1 cellular context compared by ENCODE assay signal in the genomic region with DNA sequence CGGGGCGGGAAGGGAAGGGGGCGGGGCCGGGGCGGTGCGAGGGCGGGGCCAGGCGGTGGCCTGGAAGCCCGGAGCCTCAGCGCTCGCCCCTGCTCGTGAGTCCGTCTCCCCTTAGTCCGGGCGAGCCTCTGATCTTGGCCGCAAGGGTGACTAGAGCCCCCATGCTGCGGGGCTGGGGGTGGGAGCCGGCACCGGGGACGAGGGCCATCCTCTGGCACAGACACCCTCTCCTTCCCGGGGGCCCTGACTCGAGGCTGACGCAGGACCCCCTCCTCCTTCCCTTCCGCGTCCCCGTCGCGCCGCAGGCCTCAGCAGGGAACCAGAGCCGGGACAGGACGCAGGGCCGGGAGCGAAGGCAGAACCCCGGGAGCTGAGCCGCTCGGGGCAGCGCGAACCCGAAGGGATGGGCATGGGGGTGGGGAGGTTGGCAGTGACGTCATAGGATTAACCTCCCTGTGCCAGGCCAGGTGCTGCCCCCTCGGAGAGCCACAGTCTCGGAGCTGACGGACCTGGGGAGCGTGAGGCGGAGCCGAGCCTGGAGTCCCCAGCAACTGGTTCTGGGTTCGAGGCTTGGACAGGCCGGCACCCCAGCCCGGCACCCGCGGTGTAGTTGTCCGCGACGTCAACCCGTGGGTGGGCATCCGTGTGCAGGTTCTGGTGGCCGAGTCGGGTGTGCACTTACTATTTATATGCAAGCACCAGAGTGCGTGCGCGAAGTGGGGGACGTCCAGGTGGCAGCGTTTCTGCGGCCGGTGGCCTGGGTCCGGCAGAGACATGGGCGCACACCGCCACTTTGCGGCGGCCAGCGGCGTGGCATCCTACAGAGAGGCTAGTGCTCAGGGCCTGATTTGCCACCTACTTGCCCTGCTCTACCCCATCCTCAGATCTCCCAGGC.
A peak's percentile ranks its signal among the peaks of the same experiment; 100 is the strongest.
TF ChIP-seq lines count a peak whose summit lies in the region.

No MANE protein-coding gene starts in this region.

TF ChIP-seq in HepG2, 621 proteins besides CTCF, POLR2A, EP300 and RAD21 (continued from another document and continues in another):
- TF ChIP-seq, protein P1, sequence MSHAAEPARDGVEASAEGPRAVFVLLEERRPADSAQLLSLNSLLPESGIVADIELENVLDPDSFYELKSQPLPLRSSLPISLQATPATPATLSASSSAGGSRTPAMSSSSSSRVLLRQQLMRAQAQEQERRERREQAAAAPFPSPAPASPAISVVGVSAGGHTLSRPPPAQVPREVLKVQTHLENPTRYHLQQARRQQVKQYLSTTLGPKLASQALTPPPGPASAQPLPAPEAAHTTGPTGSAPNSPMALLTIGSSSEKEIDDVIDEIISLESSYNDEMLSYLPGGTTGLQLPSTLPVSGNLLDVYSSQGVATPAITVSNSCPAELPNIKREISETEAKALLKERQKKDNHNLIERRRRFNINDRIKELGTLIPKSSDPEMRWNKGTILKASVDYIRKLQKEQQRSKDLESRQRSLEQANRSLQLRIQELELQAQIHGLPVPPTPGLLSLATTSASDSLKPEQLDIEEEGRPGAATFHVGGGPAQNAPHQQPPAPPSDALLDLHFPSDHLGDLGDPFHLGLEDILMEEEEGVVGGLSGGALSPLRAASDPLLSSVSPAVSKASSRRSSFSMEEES (CRISPR knock-in tag; IDR thresholded peaks at IDR 0.05) = no peak
- TF ChIP-seq, protein P2, sequence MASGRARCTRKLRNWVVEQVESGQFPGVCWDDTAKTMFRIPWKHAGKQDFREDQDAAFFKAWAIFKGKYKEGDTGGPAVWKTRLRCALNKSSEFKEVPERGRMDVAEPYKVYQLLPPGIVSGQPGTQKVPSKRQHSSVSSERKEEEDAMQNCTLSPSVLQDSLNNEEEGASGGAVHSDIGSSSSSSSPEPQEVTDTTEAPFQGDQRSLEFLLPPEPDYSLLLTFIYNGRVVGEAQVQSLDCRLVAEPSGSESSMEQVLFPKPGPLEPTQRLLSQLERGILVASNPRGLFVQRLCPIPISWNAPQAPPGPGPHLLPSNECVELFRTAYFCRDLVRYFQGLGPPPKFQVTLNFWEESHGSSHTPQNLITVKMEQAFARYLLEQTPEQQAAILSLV (CRISPR knock-in tag; IDR thresholded peaks at IDR 0.05; ENCODE audit: borderline replicate concordance) = 0 out of 2 replicates have a peak, but pooled peaks have one; percentile 38
- TF ChIP-seq, protein P3, sequence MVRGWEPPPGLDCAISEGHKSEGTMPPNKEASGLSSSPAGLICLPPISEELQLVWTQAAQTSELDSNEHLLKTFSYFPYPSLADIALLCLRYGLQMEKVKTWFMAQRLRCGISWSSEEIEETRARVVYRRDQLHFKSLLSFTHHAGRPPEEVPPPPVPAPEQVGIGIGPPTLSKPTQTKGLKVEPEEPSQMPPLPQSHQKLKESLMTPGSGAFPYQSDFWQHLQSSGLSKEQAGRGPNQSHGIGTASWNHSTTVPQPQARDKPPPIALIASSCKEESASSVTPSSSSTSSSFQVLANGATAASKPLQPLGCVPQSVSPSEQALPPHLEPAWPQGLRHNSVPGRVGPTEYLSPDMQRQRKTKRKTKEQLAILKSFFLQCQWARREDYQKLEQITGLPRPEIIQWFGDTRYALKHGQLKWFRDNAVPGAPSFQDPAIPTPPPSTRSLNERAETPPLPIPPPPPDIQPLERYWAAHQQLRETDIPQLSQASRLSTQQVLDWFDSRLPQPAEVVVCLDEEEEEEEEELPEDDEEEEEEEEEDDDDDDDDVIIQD (CRISPR knock-in tag; IDR thresholded peaks at IDR 0.05; ENCODE audit: low read depth) = no peak
- TF ChIP-seq ZNF33A (CRISPR knock-in tag; IDR thresholded peaks at IDR 0.05; ENCODE audit: borderline replicate concordance) (no peak), ZNF329 (CRISPR knock-in tag; IDR thresholded peaks at IDR 0.05; ENCODE audit: low read depth) (peak; percentile 79; the same call in 1 of the 2 replicates), CAMTA2 (CRISPR knock-in tag; IDR thresholded peaks at IDR 0.05; ENCODE audit: borderline replicate concordance) (no peak), SIN3A (IDR thresholded peaks at IDR 0.05; ENCODE audit: borderline replicate concordance, low read depth, low read length) (peak; percentile 50; the same call in 1 of the 2 replicates), SCMH1 (CRISPR knock-in tag; IDR thresholded peaks at IDR 0.05; ENCODE audit: borderline replicate concordance) (no peak), RORA (CRISPR knock-in tag; IDR thresholded peaks at IDR 0.05) (no peak), CBFB (CRISPR knock-in tag; IDR thresholded peaks at IDR 0.05) (no peak), KDM3A (CRISPR knock-in tag; IDR thresholded peaks at IDR 0.05; ENCODE audit: low read depth) (peak; percentile 85; the same call in 1 of the 2 replicates), NAIF1 (CRISPR knock-in tag; IDR thresholded peaks at IDR 0.05; ENCODE audit: borderline replicate concordance) (no peak), GZF1 (CRISPR knock-in tag; IDR thresholded peaks at IDR 0.05) (no peak), RELA (CRISPR knock-in tag; IDR thresholded peaks at IDR 0.05) (0 out of 2 replicates have a peak, but pooled peaks have one; percentile 54), ZFYVE20 (CRISPR knock-in tag; IDR thresholded peaks at IDR 0.05; ENCODE audit: borderline replicate concordance, low read depth) (no peak), ZNF773 (CRISPR knock-in tag; IDR thresholded peaks at IDR 0.05; ENCODE audit: borderline replicate concordance) (0 out of 2 replicates have a peak, but pooled peaks have one; percentile 65), NR2F1 (CRISPR knock-in tag; IDR thresholded peaks at IDR 0.05) (no peak; a peak in 1 of 4 replicates), EHMT2 (IDR thresholded peaks at IDR 0.05; ENCODE audit: borderline replicate concordance, low read depth, low read length) (no peak), SALL1 (CRISPR knock-in tag; IDR thresholded peaks at IDR 0.05) (peak; percentile 52; the same call in 1 of the 2 replicates), CCAR2 (optimal IDR thresholded peaks at IDR 0.05; ENCODE audit: low read depth, low read length) (no peak), ZKSCAN5 (CRISPR knock-in tag; IDR thresholded peaks at IDR 0.05) (0 out of 2 replicates have a peak, but pooled peaks have one; percentile 18), ZNF124 (CRISPR knock-in tag; IDR thresholded peaks at IDR 0.05) (no peak), MTA1 (CRISPR knock-in tag; IDR thresholded peaks at IDR 0.05; ENCODE audit: borderline replicate concordance) (peak; percentile 86), NFE2L1 (CRISPR knock-in tag; IDR thresholded peaks at IDR 0.05; ENCODE audit: borderline replicate concordance) (no peak; the same call in 1 of the 2 replicates), ZNF274 (CRISPR knock-in tag; IDR thresholded peaks at IDR 0.05) (no peak), ARNTL (CRISPR knock-in tag; IDR thresholded peaks at IDR 0.05) (peak; percentile 53; the same call in 1 of the 2 replicates), SMAD3 (CRISPR knock-in tag; IDR thresholded peaks at IDR 0.05) (peak; percentile 40; the same call in 1 of the 2 replicates), REPIN1 (CRISPR knock-in tag; IDR thresholded peaks at IDR 0.05; ENCODE audit: borderline replicate concordance, low read depth) (no peak; the same call in 1 of the 2 replicates), ZFP82 (CRISPR knock-in tag; IDR thresholded peaks at IDR 0.05; ENCODE audit: borderline replicate concordance) (peak; percentile 79; the same call in 1 of the 2 replicates), TCF12 (IDR thresholded peaks at IDR 0.05) (no peak), TCF12 (CRISPR knock-in tag; IDR thresholded peaks at IDR 0.05) (0 out of 2 replicates have a peak, but pooled peaks have one; percentile 7), ZNF530 (CRISPR knock-in tag; IDR thresholded peaks at IDR 0.05; ENCODE audit: low read depth) (no peak)
- TF ChIP-seq, protein P4, sequence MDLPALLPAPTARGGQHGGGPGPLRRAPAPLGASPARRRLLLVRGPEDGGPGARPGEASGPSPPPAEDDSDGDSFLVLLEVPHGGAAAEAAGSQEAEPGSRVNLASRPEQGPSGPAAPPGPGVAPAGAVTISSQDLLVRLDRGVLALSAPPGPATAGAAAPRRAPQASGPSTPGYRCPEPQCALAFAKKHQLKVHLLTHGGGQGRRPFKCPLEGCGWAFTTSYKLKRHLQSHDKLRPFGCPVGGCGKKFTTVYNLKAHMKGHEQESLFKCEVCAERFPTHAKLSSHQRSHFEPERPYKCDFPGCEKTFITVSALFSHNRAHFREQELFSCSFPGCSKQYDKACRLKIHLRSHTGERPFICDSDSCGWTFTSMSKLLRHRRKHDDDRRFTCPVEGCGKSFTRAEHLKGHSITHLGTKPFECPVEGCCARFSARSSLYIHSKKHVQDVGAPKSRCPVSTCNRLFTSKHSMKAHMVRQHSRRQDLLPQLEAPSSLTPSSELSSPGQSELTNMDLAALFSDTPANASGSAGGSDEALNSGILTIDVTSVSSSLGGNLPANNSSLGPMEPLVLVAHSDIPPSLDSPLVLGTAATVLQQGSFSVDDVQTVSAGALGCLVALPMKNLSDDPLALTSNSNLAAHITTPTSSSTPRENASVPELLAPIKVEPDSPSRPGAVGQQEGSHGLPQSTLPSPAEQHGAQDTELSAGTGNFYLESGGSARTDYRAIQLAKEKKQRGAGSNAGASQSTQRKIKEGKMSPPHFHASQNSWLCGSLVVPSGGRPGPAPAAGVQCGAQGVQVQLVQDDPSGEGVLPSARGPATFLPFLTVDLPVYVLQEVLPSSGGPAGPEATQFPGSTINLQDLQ (CRISPR knock-in tag; IDR thresholded peaks at IDR 0.05) = no peak
- TF ChIP-seq, protein P5, sequence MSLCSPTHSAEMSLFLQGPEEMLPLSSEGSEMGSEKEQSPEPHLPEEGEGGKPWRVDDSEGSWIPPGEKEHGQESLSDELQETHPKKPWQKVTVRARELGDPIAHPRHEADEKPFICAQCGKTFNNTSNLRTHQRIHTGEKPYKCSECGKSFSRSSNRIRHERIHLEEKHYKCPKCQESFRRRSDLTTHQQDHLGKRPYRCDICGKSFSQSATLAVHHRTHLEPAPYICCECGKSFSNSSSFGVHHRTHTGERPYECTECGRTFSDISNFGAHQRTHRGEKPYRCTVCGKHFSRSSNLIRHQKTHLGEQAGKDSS (CRISPR knock-in tag; IDR thresholded peaks at IDR 0.05; ENCODE audit: borderline replicate concordance, low read depth) = 0 out of 2 replicates have a peak, but pooled peaks have one; percentile 42
- TF ChIP-seq, protein P6, sequence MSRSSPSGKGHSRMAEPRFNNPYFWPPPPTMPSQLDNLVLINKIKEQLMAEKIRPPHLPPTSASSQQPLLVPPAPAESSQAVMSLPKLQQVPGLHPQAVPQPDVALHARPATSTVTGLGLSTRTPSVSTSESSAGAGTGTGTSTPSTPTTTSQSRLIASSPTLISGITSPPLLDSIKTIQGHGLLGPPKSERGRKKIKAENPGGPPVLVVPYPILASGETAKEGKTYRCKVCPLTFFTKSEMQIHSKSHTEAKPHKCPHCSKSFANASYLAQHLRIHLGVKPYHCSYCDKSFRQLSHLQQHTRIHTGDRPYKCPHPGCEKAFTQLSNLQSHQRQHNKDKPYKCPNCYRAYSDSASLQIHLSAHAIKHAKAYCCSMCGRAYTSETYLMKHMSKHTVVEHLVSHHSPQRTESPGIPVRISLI (CRISPR knock-in tag; IDR thresholded peaks at IDR 0.05; ENCODE audit: borderline replicate concordance) = peak; percentile 59; the same call in 1 of the 2 replicates
- TF ChIP-seq, protein P7, sequence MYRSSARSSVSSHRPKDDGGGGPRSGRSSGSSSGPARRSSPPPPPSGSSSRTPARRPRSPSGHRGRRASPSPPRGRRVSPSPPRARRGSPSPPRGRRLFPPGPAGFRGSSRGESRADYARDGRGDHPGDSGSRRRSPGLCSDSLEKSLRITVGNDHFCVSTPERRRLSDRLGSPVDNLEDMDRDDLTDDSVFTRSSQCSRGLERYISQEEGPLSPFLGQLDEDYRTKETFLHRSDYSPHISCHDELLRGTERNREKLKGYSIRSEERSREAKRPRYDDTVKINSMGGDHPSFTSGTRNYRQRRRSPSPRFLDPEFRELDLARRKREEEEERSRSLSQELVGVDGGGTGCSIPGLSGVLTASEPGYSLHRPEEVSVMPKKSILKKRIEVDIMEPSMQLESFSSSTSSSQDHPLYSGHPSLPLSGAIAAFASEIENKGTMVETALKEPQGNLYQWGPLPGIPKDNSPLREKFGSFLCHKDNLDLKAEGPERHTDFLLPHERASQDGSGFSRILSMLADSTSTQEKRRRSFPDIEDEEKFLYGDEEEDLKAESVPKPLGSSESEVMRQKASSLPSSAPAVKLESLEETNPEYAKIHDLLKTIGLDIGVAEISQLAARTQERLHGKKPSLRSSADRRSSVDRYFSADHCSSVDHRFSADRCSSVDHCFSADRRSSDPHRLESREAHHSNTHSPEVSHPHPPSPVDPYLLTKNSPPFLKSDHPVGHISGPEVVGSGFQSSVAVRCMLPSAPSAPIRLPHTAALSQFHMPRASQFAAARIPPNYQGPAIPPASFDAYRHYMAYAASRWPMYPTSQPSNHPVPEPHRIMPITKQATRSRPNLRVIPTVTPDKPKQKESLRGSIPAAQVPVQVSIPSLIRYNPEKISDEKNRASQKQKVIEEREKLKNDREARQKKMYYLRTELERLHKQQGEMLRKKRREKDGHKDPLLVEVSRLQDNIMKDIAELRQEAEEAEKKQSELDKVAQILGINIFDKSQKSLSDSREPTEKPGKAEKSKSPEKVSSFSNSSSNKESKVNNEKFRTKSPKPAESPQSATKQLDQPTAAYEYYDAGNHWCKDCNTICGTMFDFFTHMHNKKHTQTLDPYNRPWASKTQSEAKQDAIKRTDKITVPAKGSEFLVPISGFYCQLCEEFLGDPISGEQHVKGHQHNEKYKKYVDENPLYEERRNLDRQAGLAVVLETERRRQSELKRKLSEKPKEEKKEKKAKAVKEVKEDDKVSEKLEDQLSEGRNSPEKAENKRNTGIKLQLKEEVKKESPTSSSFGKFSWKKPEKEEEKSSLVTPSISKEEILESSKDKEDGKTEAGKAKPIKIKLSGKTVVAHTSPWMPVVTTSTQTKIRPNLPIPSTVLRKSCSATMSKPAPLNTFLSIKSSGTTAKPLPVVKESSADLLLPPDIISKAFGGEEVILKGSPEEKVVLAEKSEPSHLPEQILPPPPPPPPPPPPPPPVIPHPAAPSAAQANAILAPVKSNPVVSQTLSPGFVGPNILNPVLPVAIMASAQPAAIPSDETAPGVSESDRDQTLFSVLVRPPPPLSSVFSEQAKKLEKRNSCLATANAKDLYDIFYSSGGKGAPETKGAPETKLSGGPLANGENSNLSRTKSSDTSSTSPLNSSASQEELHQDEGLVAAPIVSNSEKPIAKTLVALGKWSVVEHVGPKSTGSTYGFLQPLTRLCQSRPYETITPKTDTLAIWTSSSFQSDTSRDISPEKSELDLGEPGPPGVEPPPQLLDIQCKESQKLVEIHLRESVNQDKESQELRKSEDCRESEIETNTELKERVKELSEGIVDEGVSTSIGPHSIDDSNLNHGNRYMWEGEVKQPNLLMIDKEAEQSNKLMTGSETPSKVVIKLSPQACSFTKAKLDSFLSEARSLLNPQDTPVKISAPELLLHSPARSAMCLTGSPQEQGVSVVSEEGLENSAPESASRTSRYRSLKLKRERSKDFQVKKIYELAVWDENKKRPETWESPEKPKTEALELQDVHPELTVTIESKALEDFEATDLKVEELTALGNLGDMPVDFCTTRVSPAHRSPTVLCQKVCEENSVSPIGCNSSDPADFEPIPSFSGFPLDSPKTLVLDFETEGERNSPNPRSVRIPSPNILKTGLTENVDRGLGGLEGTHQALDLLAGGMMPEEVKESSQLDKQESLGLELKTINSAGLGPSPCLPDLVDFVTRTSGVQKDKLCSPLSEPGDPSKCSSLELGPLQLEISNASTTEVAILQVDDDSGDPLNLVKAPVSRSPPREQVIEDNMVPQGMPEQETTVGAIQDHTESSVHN (CRISPR knock-in tag; IDR thresholded peaks at IDR 0.05) = peak; percentile 81; the same call in 1 of the 2 replicates
- TF ChIP-seq, protein P8, sequence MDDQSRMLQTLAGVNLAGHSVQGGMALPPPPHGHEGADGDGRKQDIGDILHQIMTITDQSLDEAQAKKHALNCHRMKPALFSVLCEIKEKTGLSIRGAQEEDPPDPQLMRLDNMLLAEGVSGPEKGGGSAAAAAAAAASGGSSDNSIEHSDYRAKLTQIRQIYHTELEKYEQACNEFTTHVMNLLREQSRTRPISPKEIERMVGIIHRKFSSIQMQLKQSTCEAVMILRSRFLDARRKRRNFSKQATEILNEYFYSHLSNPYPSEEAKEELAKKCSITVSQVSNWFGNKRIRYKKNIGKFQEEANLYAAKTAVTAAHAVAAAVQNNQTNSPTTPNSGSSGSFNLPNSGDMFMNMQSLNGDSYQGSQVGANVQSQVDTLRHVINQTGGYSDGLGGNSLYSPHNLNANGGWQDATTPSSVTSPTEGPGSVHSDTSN (CRISPR knock-in tag; IDR thresholded peaks at IDR 0.05; ENCODE audit: borderline replicate concordance) = no peak
